In the genomic region with DNA sequence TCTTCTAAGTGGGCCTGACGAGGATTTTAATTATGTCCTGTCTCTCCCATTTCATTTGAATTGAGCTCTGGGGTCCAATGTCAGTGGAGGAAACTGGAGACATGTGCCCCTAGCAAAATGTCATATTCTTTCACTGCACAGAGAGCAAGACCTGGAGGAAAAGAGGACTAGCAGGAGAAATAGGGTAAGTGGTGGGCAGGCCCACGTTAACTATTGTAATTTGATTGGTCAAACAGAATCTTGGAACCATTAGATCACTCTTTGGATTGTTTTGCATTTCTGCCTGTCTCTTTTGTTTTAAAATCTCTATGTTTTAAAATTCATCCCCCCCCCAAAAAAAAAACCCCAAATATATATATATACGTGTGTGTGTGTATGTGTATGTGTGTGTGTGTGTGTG, we compare ENCODE assay signal across 12 cellular contexts.
DNase-seq lines count a peak whose midpoint lies in the region; ATAC-seq and TF ChIP-seq lines count a peak whose summit lies in the region.
"Had no signal": no experiment of that assay in that cellular context is flagged by ENCODE, and none has a peak within 500 bp of the region (broad histone marks: within the 10 kb centered on the region; RNA-seq: fewer than 3 reads in every experiment).

No MANE protein-coding gene starts in this region.

- H3K4me3 Mint-ChIP-seq in activated CD8-positive, alpha-beta memory T cell treated with anti-CD3 and anti-CD28 coated beads, Interleukin-2, amount 10 ng/mL, durations not matched to agents 7 days and 5 days = peak overlapping the region; percentile 9
- H3K4me3 Mint-ChIP-seq in activated T-helper 17 cell treated with anti-CD3 and anti-CD28 coated beads, Interleukin-2, amount 50 U/mL, for 72 hours = peak overlapping the region; percentile 52

- POLR2A ChIA-PET in GM10248 (lab: Yijun Ruan, JAX) = interaction anchor here (0.7 kb wide), 1 partner anchor 46 kb away, joined by 3 read pairs; no protein-coding TSS in a partner anchor

- no peak for TF ChIP-seq CTCF in thoracic aorta (IDR thresholded peaks at IDR 0.05)
- no peak for TF ChIP-seq CTCF in left lung (IDR thresholded peaks at IDR 0.05)
- TF ChIP-seq CTCF in GM10248 (IDR thresholded peaks at IDR 0.05; ENCODE audit: control extremely low read depth, extremely low read depth, low read depth, missing control alignments) = no peak

- CTCF ChIA-PET in activated CD8-positive, alpha-beta memory T cell treated with anti-CD3 and anti-CD28 coated beads, Interleukin-2, amount 10 ng/mL, durations not matched to agents 7 days and 5 days (lab: Charles Lee) = interaction anchor here (0.7 kb wide), 1 partner anchor 420 kb away, joined by 3 read pairs; no protein-coding TSS in a partner anchor
- CTCF ChIA-PET in GM10248 (lab: Yijun Ruan, JAX) = no interaction called here

- peak overlapping the region; percentile 81 for H3K27ac Mint-ChIP-seq in activated CD8-positive, alpha-beta memory T cell treated with anti-CD3 and anti-CD28 coated beads, Interleukin-2, amount 10 ng/mL, durations not matched to agents 7 days and 5 days
- H3K27ac Mint-ChIP-seq in activated T-helper 17 cell treated with anti-CD3 and anti-CD28 coated beads, Interleukin-2, amount 50 U/mL, for 72 hours = no peak overlapping the region

- H3K36me3 Mint-ChIP-seq in activated CD8-positive, alpha-beta memory T cell treated with anti-CD3 and anti-CD28 coated beads, Interleukin-2, amount 10 ng/mL, durations not matched to agents 7 days and 5 days = peaks cover 10% of the 10 kb centered on the region
- no peaks in the 10 kb centered on the region for H3K36me3 Mint-ChIP-seq in activated T-helper 17 cell treated with anti-CD3 and anti-CD28 coated beads, Interleukin-2, amount 50 U/mL, for 72 hours (ENCODE audit: low read depth)

- H3K4me3 ChIP-seq in thoracic aorta (peak overlapping the region; percentile 39), left lung (no peak overlapping the region)
- H3K4me3 ChIP-seq: thyroid gland had no signal

- H3K9me3 ChIP-seq in thoracic aorta = no peaks in the 10 kb centered on the region
- H3K9me3 ChIP-seq in left lung = no peaks in the 10 kb centered on the region
- H3K9me3 ChIP-seq: thyroid gland had no signal

- H3K36me3 ChIP-seq in thoracic aorta (no peaks in the 10 kb centered on the region), left lung (no peaks in the 10 kb centered on the region)
- H3K36me3 ChIP-seq: thyroid gland had no signal

- ATAC-seq in activated CD8-positive, alpha-beta memory T cell treated with anti-CD3 and anti-CD28 coated beads, Interleukin-2, amount 10 ng/mL, durations not matched to agents 7 days and 5 days = no peak
- no peak for ATAC-seq in activated T-helper 17 cell treated with anti-CD3 and anti-CD28 coated beads, Interleukin-2, amount 50 U/mL, for 72 hours (replicated peaks)
- ATAC-seq in thoracic aorta (ENCODE audit: insufficient number of reproducible peaks, low FRiP score, low read depth) = no peak
- ATAC-seq in left lung = no peak
- ATAC-seq in HG02642 (IDR thresholded peaks at IDR 0.05; ENCODE audit: poor library complexity, unreplicated experiment) = no peak

- peaks cover 49% of the 10 kb centered on the region for H3K27me3 Mint-ChIP-seq in activated CD8-positive, alpha-beta memory T cell treated with anti-CD3 and anti-CD28 coated beads, Interleukin-2, amount 10 ng/mL, durations not matched to agents 7 days and 5 days
- H3K27me3 Mint-ChIP-seq in activated T-helper 17 cell treated with anti-CD3 and anti-CD28 coated beads, Interleukin-2, amount 50 U/mL, for 72 hours = peaks cover 55% of the 10 kb centered on the region

- H3K27ac ChIP-seq in thoracic aorta (no peak overlapping the region), left lung (no peak overlapping the region)
- H3K27ac ChIP-seq: thyroid gland had no signal

- H3K9me3 Mint-ChIP-seq in activated CD8-positive, alpha-beta memory T cell treated with anti-CD3 and anti-CD28 coated beads, Interleukin-2, amount 10 ng/mL, durations not matched to agents 7 days and 5 days (ENCODE audit: low read depth) = peaks cover 3% of the 10 kb centered on the region
- H3K9me3 Mint-ChIP-seq in activated T-helper 17 cell treated with anti-CD3 and anti-CD28 coated beads, Interleukin-2, amount 50 U/mL, for 72 hours = peaks cover 3% of the 10 kb centered on the region

- no peaks in the 10 kb centered on the region for H3K27me3 ChIP-seq in thoracic aorta (replicated peaks; ENCODE audit: insufficient read depth)
- no peaks in the 10 kb centered on the region for H3K27me3 ChIP-seq in left lung
- H3K27me3 ChIP-seq: thyroid gland had no signal

- H3K4me1 ChIP-seq in thoracic aorta (ENCODE audit: control insufficient read depth in 1 of 2, low read depth in 2 of 2) (peaks cover 7 to 21% of the 10 kb centered on the region in 2 donors), left lung (peaks cover 4 to 11% of the 10 kb centered on the region in 2 donors)
- H3K4me1 ChIP-seq: thyroid gland had no signal

- intact Hi-C loops in left lung (cut with DNase I) = no loop called here

- DNase-seq in activated CD8-positive, alpha-beta memory T cell treated with anti-CD3 and anti-CD28 coated beads, Interleukin-2, amount 10 ng/mL, durations not matched to agents 7 days and 5 days = no peak
- no peak for DNase-seq in activated CD8-positive, alpha-beta memory T cell treated with anti-CD3 and anti-CD28 coated beads, Interleukin-2, amount 50 U/mL, for 48 hours
- DNase-seq in left kidney (ENCODE audit: low read depth, low spot score) = peak; percentile 46
- no peak for DNase-seq in thoracic aorta (ENCODE audit: low spot score)
- no peak for DNase-seq in left lung
- no peak for DNase-seq in GM10248 (ENCODE audit: extremely low spot score)
- DNase-seq: activated T-cell treated with anti-CD3 and anti-CD28 coated beads for 4 hours; effector CD8-positive, alpha-beta T cell; NCI-H2029 treated with DMSO at 0.1 percent for 48 hours had no signal

- peaks cover 32% of the 10 kb centered on the region for H3K4me1 Mint-ChIP-seq in activated CD8-positive, alpha-beta memory T cell treated with anti-CD3 and anti-CD28 coated beads, Interleukin-2, amount 10 ng/mL, durations not matched to agents 7 days and 5 days
- H3K4me1 Mint-ChIP-seq in activated T-helper 17 cell treated with anti-CD3 and anti-CD28 coated beads, Interleukin-2, amount 50 U/mL, for 72 hours = peaks cover 6% of the 10 kb centered on the region
